ENCODE assay signal across 17 cellular contexts in genomic region chr11:105265859-105266258, GRCh38.
DNase-seq lines count a peak whose midpoint lies in the region; FAIRE-seq and TF ChIP-seq lines count a peak whose summit lies in the region.
"Had no signal": no experiment of that assay in that cellular context is flagged by ENCODE, and none has a peak within 500 bp of the region (broad histone marks: within the 10 kb centered on the region; RNA-seq: fewer than 3 reads in every experiment).

No MANE protein-coding gene starts in this region.

- no peaks in the 10 kb centered on the region for H3K9me2 ChIP-seq in OCI-LY7 (ENCODE audit: insufficient read depth, low read length)

- H3K4me1 ChIP-seq in astrocyte (ENCODE audit: insufficient read depth, low read length): no peaks in the 10 kb centered on the region
- no peaks in the 10 kb centered on the region for H3K4me1 ChIP-seq in OCI-LY7 (ENCODE audit: insufficient read depth, low read length, poor library complexity, severe bottlenecking)
- H3K4me1 ChIP-seq: pancreas, tibial nerve had no signal

- H3K36me3 Mint-ChIP-seq in HFFc6 (ENCODE audit: low read depth) (no peaks in the 10 kb centered on the region), astrocyte (ENCODE audit: low read depth, unreplicated experiment) (no peaks in the 10 kb centered on the region)

- H4K20me1 ChIP-seq in astrocyte (ENCODE audit: insufficient read depth, low read length) (no peaks in the 10 kb centered on the region), OCI-LY7 (ENCODE audit: insufficient read depth, low read length) (no peaks in the 10 kb centered on the region)

- H3K4me3 Mint-ChIP-seq in HFFc6: no peak overlapping the region
- H3K4me3 Mint-ChIP-seq in astrocyte (ENCODE audit: unreplicated experiment): no peak overlapping the region
- H3K4me3 Mint-ChIP-seq: IgD-negative memory B cell had no signal

- H3K36me3 ChIP-seq in astrocyte (ENCODE audit: insufficient read depth, low read length) (no peaks in the 10 kb centered on the region), OCI-LY7 (ENCODE audit: insufficient read depth, low read length) (no peaks in the 10 kb centered on the region)
- H3K36me3 ChIP-seq: pancreas, tibial nerve had no signal

- H3K27me3 Mint-ChIP-seq in HFFc6 (ENCODE audit: insufficient read depth) (no peaks in the 10 kb centered on the region), astrocyte (ENCODE audit: low read depth, unreplicated experiment) (no peaks in the 10 kb centered on the region)

- no peak for TF ChIP-seq CTCF in HFFc6 (IDR thresholded peaks at IDR 0.05)
- no peak for TF ChIP-seq CTCF in astrocyte (IDR thresholded peaks at IDR 0.05; ENCODE audit: insufficient read depth, low read depth, low read length)
- no peak for TF ChIP-seq CTCF in fibroblast of pulmonary artery (IDR thresholded peaks at IDR 0.05; ENCODE audit: low read length, missing control alignments)
- no peak for TF ChIP-seq CTCF in OCI-LY7 (conservative IDR thresholded peaks at IDR 0.05; ENCODE audit: low read length)

- no TSS peak for BruUV-seq in OCI-LY7 (replicated peaks; lab: Mats Ljungman, UMichigan)

- no peak for FAIRE-seq in astrocyte (lab: Jason Lieb, UNC)
- FAIRE-seq: pancreas had no signal

- CTCF ChIA-PET in OCI-LY7 (lab: Charles Lee; ENCODE audit: unreplicated experiment): interaction anchor here (0.5 kb wide), 1 partner anchor 57 kb away, joined by 4 read pairs; no protein-coding TSS in a partner anchor

- H3K27ac ChIP-seq in astrocyte (ENCODE audit: low read depth, low read length) (no peak overlapping the region), OCI-LY7 (ENCODE audit: low read depth, low read length, poor library complexity, severe bottlenecking) (no peak overlapping the region)
- H3K27ac ChIP-seq: pancreas, tibial nerve had no signal

- H3K9me3 Mint-ChIP-seq in HFFc6: no peaks in the 10 kb centered on the region
- no peaks in the 10 kb centered on the region for H3K9me3 Mint-ChIP-seq in astrocyte (ENCODE audit: unreplicated experiment)

- POLR2A ChIA-PET in OCI-LY7 (lab: Charles Lee): no interaction called here

- H3K79me2 ChIP-seq in astrocyte (ENCODE audit: insufficient read depth, low read length): no peaks in the 10 kb centered on the region
- no peaks in the 10 kb centered on the region for H3K79me2 ChIP-seq in OCI-LY7 (ENCODE audit: insufficient read depth, low read depth, low read length)

- H3K27me3 ChIP-seq in astrocyte (ENCODE audit: insufficient read depth, low read length): no peaks in the 10 kb centered on the region
- H3K27me3 ChIP-seq: pancreas, tibial nerve had no signal

- H3K4me2 ChIP-seq in astrocyte (ENCODE audit: low read length): no peak overlapping the region
- no peak overlapping the region for H3K4me2 ChIP-seq in OCI-LY7 (ENCODE audit: low read length)

- DNase-seq in Daoy (ENCODE audit: low read depth) (peak; percentile 20), HFFc6 (peak; percentile 12), astrocyte (ENCODE audit: low read depth) (peak; percentile 33), fibroblast of pulmonary artery (ENCODE audit: low read depth) (peak; percentile 55), CD1c-positive myeloid dendritic cell (ENCODE audit: extremely low spot score) (no peak), OCI-LY7 (ENCODE audit: low spot score) (no peak), SIG-M5 (lab: John Stamatoyannopoulos, UW) (no peak)
- no peak for DNase-seq in stimulated activated CD4-positive, alpha-beta T cell treated with anti-CD3 and anti-CD28 coated beads, Interleukin-4, amount 100 ng/mL, for 4 hours
- DNase-seq: activated naive CD4-positive, alpha-beta T cell treated with anti-CD3 and anti-CD28 coated beads, Interleukin-2, amount 50 U/mL, for 16 hours; caudate nucleus; effector memory CD4-positive, alpha-beta T cell; MV-4-11; NK-92 treated with Interleukin-12 subunit alpha and Interleukin-12 subunit beta, amount 100 ng/mL, for 24 hours; pancreas; SHP77 treated with DMSO at 0.1 percent for 48 hours had no signal

- no peak overlapping the region for H3K9ac ChIP-seq in astrocyte (ENCODE audit: low read length)

- no peaks in the 10 kb centered on the region for H3K9me3 ChIP-seq in astrocyte (ENCODE audit: insufficient read depth, low read depth, low read length)
- no peaks in the 10 kb centered on the region for H3K9me3 ChIP-seq in OCI-LY7 (ENCODE audit: low read length)
- H3K9me3 ChIP-seq: pancreas, tibial nerve had no signal

- H3K27ac Mint-ChIP-seq in HFFc6 (no peak overlapping the region), astrocyte (ENCODE audit: unreplicated experiment) (no peak overlapping the region)
- H3K27ac Mint-ChIP-seq: IgD-negative memory B cell had no signal

- H3K4me1 Mint-ChIP-seq in HFFc6 (ENCODE audit: low read depth) (peaks cover 6% of the 10 kb centered on the region), astrocyte (ENCODE audit: low read depth, unreplicated experiment) (no peaks in the 10 kb centered on the region)

- intact Hi-C loops in OCI-LY7 (cut with micrococcal nuclease; ENCODE audit: unreplicated experiment): no loop called here

- no peak overlapping the region for H3K4me3 ChIP-seq in astrocyte (ENCODE audit: insufficient read depth, low read depth, low read length)
- H3K4me3 ChIP-seq in fibroblast of pulmonary artery (replicated peaks; ENCODE audit: low read depth, low read length): no peak overlapping the region
- H3K4me3 ChIP-seq in OCI-LY7 (ENCODE audit: low read depth, low read length, poor library complexity, severe bottlenecking): no peak overlapping the region
- H3K4me3 ChIP-seq: pancreas, tibial nerve had no signal

- H2AFZ ChIP-seq in astrocyte (ENCODE audit: low read depth, low read length) (no peak overlapping the region), OCI-LY7 (ENCODE audit: low read length) (no peak overlapping the region)

Comparison
In these comparisons a context has a peak if more than half of its experiments do, and no peak if none do; other contexts are left out.
1. DNase-seq: peak in Daoy (single experiment), HFFc6 (single experiment), astrocyte (single experiment) and fibroblast of pulmonary artery (single experiment); none in stimulated activated CD4-positive, alpha-beta T cell treated with anti-CD3 and anti-CD28 coated beads, Interleukin-4, amount 100 ng/mL, for 4 hours (0 of 2), CD1c-positive myeloid dendritic cell (single experiment), OCI-LY7 (single experiment) and SIG-M5 (single experiment).